1 cellular context compared by ENCODE assay signal in the genomic region with DNA sequence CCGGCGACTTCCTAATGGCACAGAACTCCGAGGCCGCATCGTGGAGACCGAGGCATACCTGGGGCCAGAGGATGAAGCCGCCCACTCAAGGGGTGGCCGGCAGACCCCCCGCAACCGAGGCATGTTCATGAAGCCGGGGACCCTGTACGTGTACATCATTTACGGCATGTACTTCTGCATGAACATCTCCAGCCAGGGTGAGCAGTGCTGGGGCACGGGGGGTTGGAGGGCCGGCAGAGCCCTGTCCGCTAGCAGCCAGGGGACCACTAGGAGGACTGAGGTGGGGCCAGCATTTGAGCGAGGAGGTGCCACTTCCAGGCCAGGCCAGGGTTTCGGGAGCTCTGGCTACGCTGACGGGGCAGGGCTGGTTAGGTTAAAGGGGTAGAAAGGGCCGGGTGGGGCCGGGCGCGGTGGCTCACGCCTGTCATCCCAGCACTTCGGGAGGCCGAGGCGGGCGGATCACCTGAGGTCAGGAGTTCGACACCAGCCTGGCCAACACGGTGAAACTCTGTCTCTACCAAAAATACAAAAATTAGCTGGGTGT.
TF ChIP-seq lines count a peak whose summit lies in the region.

No MANE protein-coding gene starts in this region.

TF ChIP-seq in IMR-90, 13 proteins besides CTCF, POLR2A, EP300 and RAD21:
- TF ChIP-seq RCOR1 (IDR thresholded peaks at IDR 0.05; ENCODE audit: insufficient replicate concordance, low read length) (no peak), CHD1 (IDR thresholded peaks at IDR 0.05; ENCODE audit: low read depth, low read length) (no peak)
